1 cellular context compared by ENCODE assay signal in genomic region chr4:73589887-73590801, GRCh38.
TF ChIP-seq lines count a peak whose summit lies in the region.

No MANE protein-coding gene starts in this region.

TF ChIP-seq in GM12878, 131 proteins besides CTCF, POLR2A, EP300 and RAD21 (continued from another document):
- TF ChIP-seq STAT1 (conservative IDR thresholded peaks at IDR 0.05), result no peak
- TF ChIP-seq ZBTB11 (CRISPR knock-in tag; IDR thresholded peaks at IDR 0.05), result no peak
- no peak for TF ChIP-seq ZNF622 (IDR thresholded peaks at IDR 0.05)
- no peak for TF ChIP-seq NRF1 (conservative IDR thresholded peaks at IDR 0.05; ENCODE audit: low read depth, low read length)
- TF ChIP-seq SPI1 (IDR thresholded peaks at IDR 0.05; ENCODE audit: borderline replicate concordance, insufficient read depth, low read depth, low read length), result peak; percentile 91
- peak; percentile 77 to 81 for TF ChIP-seq BHLHE40 (IDR thresholded peaks at IDR 0.05; ENCODE audit: borderline replicate concordance in 1 of 2, low read depth in 2 of 2, low read length in 1 of 2)
- no peak for TF ChIP-seq HSF1 (IDR thresholded peaks at IDR 0.05; ENCODE audit: low read depth, low read length)
- TF ChIP-seq BMI1 (IDR thresholded peaks at IDR 0.05; ENCODE audit: borderline replicate concordance), result peak; percentile 96
- TF ChIP-seq YY1 (IDR thresholded peaks at IDR 0.05; ENCODE audit: low read depth, low read length), result no peak
- no peak for TF ChIP-seq STAT3 (IDR thresholded peaks at IDR 0.05; ENCODE audit: low read depth, low read length)
- TF ChIP-seq SREBF2 (IDR thresholded peaks at IDR 0.05; ENCODE audit: low read length), result no peak
- peak; percentile 85 for TF ChIP-seq ZNF384 (IDR thresholded peaks at IDR 0.05; ENCODE audit: borderline replicate concordance, low read depth, low read length)
- TF ChIP-seq MYB (IDR thresholded peaks at IDR 0.05; ENCODE audit: borderline replicate concordance, low read depth, low read length), result peak; percentile 81
- no peak for TF ChIP-seq NFXL1 (IDR thresholded peaks at IDR 0.05; ENCODE audit: borderline replicate concordance)
- no peak for TF ChIP-seq SUPT20H (IDR thresholded peaks at IDR 0.05; ENCODE audit: borderline replicate concordance, control insufficient read depth, low read depth, low read length)
